1 cellular context compared by ENCODE assay signal in the genomic region with DNA sequence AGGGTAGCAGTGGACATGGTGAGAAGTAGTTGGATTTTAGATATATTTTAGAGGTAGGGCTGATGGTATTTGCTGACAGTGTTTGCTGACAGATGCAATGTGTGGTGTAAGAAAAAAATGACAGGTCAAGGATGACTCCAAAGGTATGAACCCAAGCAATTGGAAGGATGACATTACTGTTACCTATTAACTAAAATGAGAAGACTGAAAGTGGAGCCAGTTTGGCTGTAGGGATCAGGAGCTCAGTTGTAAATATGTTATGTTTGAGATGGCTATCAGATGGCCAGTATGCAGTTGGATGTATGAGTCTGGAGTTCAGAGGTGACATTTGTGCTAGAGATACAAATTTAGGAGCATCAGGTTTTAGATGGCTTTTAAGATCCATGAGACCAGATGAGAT.
TF ChIP-seq lines count a peak whose summit lies in the region.

No MANE protein-coding gene starts in this region.

TF ChIP-seq in HepG2, 621 proteins besides CTCF, POLR2A, EP300 and RAD21 (continued from another document and continues in another):
- no peak for TF ChIP-seq ZNF329 (CRISPR knock-in tag; IDR thresholded peaks at IDR 0.05; ENCODE audit: low read depth)
- TF ChIP-seq SP5 (CRISPR knock-in tag; IDR thresholded peaks at IDR 0.05; ENCODE audit: borderline replicate concordance, low read depth): peak; percentile 56; the same call in 1 of the 2 replicates
- TF ChIP-seq, protein P1, sequence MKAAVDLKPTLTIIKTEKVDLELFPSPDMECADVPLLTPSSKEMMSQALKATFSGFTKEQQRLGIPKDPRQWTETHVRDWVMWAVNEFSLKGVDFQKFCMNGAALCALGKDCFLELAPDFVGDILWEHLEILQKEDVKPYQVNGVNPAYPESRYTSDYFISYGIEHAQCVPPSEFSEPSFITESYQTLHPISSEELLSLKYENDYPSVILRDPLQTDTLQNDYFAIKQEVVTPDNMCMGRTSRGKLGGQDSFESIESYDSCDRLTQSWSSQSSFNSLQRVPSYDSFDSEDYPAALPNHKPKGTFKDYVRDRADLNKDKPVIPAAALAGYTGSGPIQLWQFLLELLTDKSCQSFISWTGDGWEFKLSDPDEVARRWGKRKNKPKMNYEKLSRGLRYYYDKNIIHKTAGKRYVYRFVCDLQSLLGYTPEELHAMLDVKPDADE (CRISPR knock-in tag; IDR thresholded peaks at IDR 0.05): no peak
- TF ChIP-seq, protein P2, sequence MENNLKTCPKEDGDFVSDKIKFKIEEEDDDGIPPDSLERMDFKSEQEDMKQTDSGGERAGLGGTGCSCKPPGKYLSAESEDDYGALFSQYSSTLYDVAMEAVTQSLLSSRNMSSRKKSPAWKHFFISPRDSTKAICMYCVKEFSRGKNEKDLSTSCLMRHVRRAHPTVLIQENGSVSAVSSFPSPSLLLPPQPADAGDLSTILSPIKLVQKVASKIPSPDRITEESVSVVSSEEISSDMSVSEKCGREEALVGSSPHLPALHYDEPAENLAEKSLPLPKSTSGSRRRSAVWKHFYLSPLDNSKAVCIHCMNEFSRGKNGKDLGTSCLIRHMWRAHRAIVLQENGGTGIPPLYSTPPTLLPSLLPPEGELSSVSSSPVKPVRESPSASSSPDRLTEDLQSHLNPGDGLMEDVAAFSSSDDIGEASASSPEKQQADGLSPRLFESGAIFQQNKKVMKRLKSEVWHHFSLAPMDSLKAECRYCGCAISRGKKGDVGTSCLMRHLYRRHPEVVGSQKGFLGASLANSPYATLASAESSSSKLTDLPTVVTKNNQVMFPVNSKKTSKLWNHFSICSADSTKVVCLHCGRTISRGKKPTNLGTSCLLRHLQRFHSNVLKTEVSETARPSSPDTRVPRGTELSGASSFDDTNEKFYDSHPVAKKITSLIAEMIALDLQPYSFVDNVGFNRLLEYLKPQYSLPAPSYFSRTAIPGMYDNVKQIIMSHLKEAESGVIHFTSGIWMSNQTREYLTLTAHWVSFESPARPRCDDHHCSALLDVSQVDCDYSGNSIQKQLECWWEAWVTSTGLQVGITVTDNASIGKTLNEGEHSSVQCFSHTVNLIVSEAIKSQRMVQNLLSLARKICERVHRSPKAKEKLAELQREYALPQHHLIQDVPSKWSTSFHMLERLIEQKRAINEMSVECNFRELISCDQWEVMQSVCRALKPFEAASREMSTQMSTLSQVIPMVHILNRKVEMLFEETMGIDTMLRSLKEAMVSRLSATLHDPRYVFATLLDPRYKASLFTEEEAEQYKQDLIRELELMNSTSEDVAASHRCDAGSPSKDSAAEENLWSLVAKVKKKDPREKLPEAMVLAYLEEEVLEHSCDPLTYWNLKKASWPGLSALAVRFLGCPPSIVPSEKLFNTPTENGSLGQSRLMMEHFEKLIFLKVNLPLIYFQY (CRISPR knock-in tag; IDR thresholded peaks at IDR 0.05; ENCODE audit: borderline replicate concordance): no peak
- TF ChIP-seq ELF1 (CRISPR knock-in tag; IDR thresholded peaks at IDR 0.05): 0 out of 2 replicates have a peak, but pooled peaks have one; percentile 6
- TF ChIP-seq MIER2 (CRISPR knock-in tag; IDR thresholded peaks at IDR 0.05): peak; percentile 57; the same call in 1 of the 2 replicates
- TF ChIP-seq, protein P3, sequence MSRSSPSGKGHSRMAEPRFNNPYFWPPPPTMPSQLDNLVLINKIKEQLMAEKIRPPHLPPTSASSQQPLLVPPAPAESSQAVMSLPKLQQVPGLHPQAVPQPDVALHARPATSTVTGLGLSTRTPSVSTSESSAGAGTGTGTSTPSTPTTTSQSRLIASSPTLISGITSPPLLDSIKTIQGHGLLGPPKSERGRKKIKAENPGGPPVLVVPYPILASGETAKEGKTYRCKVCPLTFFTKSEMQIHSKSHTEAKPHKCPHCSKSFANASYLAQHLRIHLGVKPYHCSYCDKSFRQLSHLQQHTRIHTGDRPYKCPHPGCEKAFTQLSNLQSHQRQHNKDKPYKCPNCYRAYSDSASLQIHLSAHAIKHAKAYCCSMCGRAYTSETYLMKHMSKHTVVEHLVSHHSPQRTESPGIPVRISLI (CRISPR knock-in tag; IDR thresholded peaks at IDR 0.05; ENCODE audit: borderline replicate concordance): peak; percentile 92
- TF ChIP-seq ZNF143 (CRISPR knock-in tag; IDR thresholded peaks at IDR 0.05): no peak
- peak; percentile 34; the same call in 1 of the 2 replicates for TF ChIP-seq ZNF335 (CRISPR knock-in tag; IDR thresholded peaks at IDR 0.05)
- no peak for TF ChIP-seq ZNF3 (CRISPR knock-in tag; IDR thresholded peaks at IDR 0.05)
- TF ChIP-seq YEATS2 (CRISPR knock-in tag; IDR thresholded peaks at IDR 0.05; ENCODE audit: borderline replicate concordance): no peak; the same call in 1 of the 2 replicates
- TF ChIP-seq ZNF547 (CRISPR knock-in tag; IDR thresholded peaks at IDR 0.05): no peak
- TF ChIP-seq, protein P4, sequence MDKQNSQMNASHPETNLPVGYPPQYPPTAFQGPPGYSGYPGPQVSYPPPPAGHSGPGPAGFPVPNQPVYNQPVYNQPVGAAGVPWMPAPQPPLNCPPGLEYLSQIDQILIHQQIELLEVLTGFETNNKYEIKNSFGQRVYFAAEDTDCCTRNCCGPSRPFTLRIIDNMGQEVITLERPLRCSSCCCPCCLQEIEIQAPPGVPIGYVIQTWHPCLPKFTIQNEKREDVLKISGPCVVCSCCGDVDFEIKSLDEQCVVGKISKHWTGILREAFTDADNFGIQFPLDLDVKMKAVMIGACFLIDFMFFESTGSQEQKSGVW (CRISPR knock-in tag; IDR thresholded peaks at IDR 0.05; ENCODE audit: borderline replicate concordance): no peak
- TF ChIP-seq ZNF790 (CRISPR knock-in tag; IDR thresholded peaks at IDR 0.05; ENCODE audit: borderline replicate concordance): no peak
- TF ChIP-seq, protein P5, sequence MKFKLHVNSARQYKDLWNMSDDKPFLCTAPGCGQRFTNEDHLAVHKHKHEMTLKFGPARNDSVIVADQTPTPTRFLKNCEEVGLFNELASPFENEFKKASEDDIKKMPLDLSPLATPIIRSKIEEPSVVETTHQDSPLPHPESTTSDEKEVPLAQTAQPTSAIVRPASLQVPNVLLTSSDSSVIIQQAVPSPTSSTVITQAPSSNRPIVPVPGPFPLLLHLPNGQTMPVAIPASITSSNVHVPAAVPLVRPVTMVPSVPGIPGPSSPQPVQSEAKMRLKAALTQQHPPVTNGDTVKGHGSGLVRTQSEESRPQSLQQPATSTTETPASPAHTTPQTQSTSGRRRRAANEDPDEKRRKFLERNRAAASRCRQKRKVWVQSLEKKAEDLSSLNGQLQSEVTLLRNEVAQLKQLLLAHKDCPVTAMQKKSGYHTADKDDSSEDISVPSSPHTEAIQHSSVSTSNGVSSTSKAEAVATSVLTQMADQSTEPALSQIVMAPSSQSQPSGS (CRISPR knock-in tag; IDR thresholded peaks at IDR 0.05): peak; percentile 85
- no peak for TF ChIP-seq SNAI1 (CRISPR knock-in tag; IDR thresholded peaks at IDR 0.05; ENCODE audit: borderline replicate concordance)
- TF ChIP-seq, protein P6, sequence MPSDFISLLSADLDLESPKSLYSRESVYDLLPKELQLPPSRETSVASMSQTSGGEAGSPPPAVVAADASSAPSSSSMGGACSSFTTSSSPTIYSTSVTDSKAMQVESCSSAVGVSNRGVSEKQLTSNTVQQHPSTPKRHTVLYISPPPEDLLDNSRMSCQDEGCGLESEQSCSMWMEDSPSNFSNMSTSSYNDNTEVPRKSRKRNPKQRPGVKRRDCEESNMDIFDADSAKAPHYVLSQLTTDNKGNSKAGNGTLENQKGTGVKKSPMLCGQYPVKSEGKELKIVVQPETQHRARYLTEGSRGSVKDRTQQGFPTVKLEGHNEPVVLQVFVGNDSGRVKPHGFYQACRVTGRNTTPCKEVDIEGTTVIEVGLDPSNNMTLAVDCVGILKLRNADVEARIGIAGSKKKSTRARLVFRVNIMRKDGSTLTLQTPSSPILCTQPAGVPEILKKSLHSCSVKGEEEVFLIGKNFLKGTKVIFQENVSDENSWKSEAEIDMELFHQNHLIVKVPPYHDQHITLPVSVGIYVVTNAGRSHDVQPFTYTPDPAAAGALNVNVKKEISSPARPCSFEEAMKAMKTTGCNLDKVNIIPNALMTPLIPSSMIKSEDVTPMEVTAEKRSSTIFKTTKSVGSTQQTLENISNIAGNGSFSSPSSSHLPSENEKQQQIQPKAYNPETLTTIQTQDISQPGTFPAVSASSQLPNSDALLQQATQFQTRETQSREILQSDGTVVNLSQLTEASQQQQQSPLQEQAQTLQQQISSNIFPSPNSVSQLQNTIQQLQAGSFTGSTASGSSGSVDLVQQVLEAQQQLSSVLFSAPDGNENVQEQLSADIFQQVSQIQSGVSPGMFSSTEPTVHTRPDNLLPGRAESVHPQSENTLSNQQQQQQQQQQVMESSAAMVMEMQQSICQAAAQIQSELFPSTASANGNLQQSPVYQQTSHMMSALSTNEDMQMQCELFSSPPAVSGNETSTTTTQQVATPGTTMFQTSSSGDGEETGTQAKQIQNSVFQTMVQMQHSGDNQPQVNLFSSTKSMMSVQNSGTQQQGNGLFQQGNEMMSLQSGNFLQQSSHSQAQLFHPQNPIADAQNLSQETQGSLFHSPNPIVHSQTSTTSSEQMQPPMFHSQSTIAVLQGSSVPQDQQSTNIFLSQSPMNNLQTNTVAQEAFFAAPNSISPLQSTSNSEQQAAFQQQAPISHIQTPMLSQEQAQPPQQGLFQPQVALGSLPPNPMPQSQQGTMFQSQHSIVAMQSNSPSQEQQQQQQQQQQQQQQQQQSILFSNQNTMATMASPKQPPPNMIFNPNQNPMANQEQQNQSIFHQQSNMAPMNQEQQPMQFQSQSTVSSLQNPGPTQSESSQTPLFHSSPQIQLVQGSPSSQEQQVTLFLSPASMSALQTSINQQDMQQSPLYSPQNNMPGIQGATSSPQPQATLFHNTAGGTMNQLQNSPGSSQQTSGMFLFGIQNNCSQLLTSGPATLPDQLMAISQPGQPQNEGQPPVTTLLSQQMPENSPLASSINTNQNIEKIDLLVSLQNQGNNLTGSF (CRISPR knock-in tag; IDR thresholded peaks at IDR 0.05): no peak
- TF ChIP-seq AHR (CRISPR knock-in tag; IDR thresholded peaks at IDR 0.05): no peak
- TF ChIP-seq CBFB (CRISPR knock-in tag; IDR thresholded peaks at IDR 0.05): 0 out of 2 replicates have a peak, but pooled peaks have one; percentile 37
- TF ChIP-seq NR2F6 (IDR thresholded peaks at IDR 0.05): peak; percentile 98
- peak; percentile 95 for TF ChIP-seq NR2F6 (CRISPR knock-in tag; IDR thresholded peaks at IDR 0.05)
- no peak for TF ChIP-seq FOXA1 (IDR thresholded peaks at IDR 0.05)
- TF ChIP-seq FOXA1 (CRISPR knock-in tag; IDR thresholded peaks at IDR 0.05): peak; percentile 84
- TF ChIP-seq GFI1 (CRISPR knock-in tag; IDR thresholded peaks at IDR 0.05; ENCODE audit: borderline replicate concordance): peak; percentile 81
- TF ChIP-seq NCOR1 (IDR thresholded peaks at IDR 0.05; ENCODE audit: borderline replicate concordance, low read length): peak; percentile 87
- TF ChIP-seq HDAC2 (CRISPR knock-in tag; IDR thresholded peaks at IDR 0.05): peak; percentile 96
- no peak for TF ChIP-seq WIZ (CRISPR knock-in tag; IDR thresholded peaks at IDR 0.05)
- peak; percentile 90 for TF ChIP-seq FOXK2 (IDR thresholded peaks at IDR 0.05)
- TF ChIP-seq, protein P7, sequence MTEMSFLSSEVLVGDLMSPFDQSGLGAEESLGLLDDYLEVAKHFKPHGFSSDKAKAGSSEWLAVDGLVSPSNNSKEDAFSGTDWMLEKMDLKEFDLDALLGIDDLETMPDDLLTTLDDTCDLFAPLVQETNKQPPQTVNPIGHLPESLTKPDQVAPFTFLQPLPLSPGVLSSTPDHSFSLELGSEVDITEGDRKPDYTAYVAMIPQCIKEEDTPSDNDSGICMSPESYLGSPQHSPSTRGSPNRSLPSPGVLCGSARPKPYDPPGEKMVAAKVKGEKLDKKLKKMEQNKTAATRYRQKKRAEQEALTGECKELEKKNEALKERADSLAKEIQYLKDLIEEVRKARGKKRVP (CRISPR knock-in tag; IDR thresholded peaks at IDR 0.05): peak in 1 of 2 experiments; percentile 49; a peak in 1 of 4 replicates
- peak; percentile 96 for TF ChIP-seq MIXL1 (CRISPR knock-in tag; IDR thresholded peaks at IDR 0.05)
- TF ChIP-seq ARNTL (CRISPR knock-in tag; IDR thresholded peaks at IDR 0.05): peak; percentile 41; the same call in 1 of the 2 replicates
- no peak for TF ChIP-seq ZNF468 (CRISPR knock-in tag; IDR thresholded peaks at IDR 0.05)
- TF ChIP-seq, protein P8, sequence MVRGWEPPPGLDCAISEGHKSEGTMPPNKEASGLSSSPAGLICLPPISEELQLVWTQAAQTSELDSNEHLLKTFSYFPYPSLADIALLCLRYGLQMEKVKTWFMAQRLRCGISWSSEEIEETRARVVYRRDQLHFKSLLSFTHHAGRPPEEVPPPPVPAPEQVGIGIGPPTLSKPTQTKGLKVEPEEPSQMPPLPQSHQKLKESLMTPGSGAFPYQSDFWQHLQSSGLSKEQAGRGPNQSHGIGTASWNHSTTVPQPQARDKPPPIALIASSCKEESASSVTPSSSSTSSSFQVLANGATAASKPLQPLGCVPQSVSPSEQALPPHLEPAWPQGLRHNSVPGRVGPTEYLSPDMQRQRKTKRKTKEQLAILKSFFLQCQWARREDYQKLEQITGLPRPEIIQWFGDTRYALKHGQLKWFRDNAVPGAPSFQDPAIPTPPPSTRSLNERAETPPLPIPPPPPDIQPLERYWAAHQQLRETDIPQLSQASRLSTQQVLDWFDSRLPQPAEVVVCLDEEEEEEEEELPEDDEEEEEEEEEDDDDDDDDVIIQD (CRISPR knock-in tag; IDR thresholded peaks at IDR 0.05; ENCODE audit: low read depth): peak; percentile 50; the same call in 1 of the 2 replicates
- no peak for TF ChIP-seq MAF1 (CRISPR knock-in tag; IDR thresholded peaks at IDR 0.05; ENCODE audit: borderline replicate concordance)
- TF ChIP-seq KLF16 (CRISPR knock-in tag; IDR thresholded peaks at IDR 0.05): 0 out of 4 replicates have a peak, but pooled peaks of 1 of the 2 experiments have one; percentile 49
- TF ChIP-seq TBP (CRISPR knock-in tag; IDR thresholded peaks at IDR 0.05): no peak
- no peak for TF ChIP-seq CBX5 (CRISPR knock-in tag; IDR thresholded peaks at IDR 0.05; ENCODE audit: borderline replicate concordance)
- TF ChIP-seq, protein P9, sequence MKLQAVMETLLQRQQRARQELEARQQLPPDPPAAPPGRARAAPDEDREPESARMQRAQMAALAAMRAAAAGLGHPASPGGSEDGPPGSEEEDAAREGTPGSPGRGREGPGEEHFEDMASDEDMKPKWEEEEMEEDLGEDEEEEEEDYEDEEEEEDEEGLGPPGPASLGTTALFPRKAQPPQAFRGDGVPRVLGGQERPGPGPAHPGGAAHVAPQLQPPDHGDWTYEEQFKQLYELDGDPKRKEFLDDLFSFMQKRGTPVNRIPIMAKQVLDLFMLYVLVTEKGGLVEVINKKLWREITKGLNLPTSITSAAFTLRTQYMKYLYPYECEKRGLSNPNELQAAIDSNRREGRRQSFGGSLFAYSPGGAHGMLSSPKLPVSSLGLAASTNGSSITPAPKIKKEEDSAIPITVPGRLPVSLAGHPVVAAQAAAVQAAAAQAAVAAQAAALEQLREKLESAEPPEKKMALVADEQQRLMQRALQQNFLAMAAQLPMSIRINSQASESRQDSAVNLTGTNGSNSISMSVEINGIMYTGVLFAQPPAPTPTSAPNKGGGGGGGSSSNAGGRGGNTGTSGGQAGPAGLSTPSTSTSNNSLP (IDR thresholded peaks at IDR 0.05; ENCODE audit: low read depth, low read length): peak; percentile 80
